1 cellular context compared by ENCODE assay signal in genomic region chr1:160362168-160362941, GRCh38.
TF ChIP-seq lines count a peak whose summit lies in the region.

No MANE protein-coding gene starts in this region.

TF ChIP-seq in HEK293, 187 proteins besides CTCF, POLR2A, EP300 and RAD21 (continued from another document):
- TF ChIP-seq ZNF398 (tag by site-specific recombination; IDR thresholded peaks at IDR 0.05) (peak; percentile 82), ZNF701 (tag by site-specific recombination; IDR thresholded peaks at IDR 0.05) (no peak), WT1 (tag by site-specific recombination; IDR thresholded peaks at IDR 0.05) (peak; percentile 55; the same call in 1 of the 2 replicates), ZNF423 (tag by site-specific recombination; IDR thresholded peaks at IDR 0.05) (no peak), SP2 (tag by site-specific recombination; IDR thresholded peaks at IDR 0.05) (no peak), ZNF175 (tag by site-specific recombination; IDR thresholded peaks at IDR 0.05) (no peak), ZNF654 (tag by site-specific recombination; IDR thresholded peaks at IDR 0.05; ENCODE audit: low read depth) (no peak), ZBTB26 (tag by site-specific recombination; optimal IDR thresholded peaks at IDR 0.05) (no peak), ZSCAN18 (tag by site-specific recombination; IDR thresholded peaks at IDR 0.05) (0 out of 2 replicates have a peak, but pooled peaks have one; percentile 34), ZNF558 (tag by site-specific recombination; IDR thresholded peaks at IDR 0.05) (no peak), PRDM1 (tag by site-specific recombination; IDR thresholded peaks at IDR 0.05) (peak; percentile 58), ZNF777 (tag by site-specific recombination; IDR thresholded peaks at IDR 0.05; ENCODE audit: borderline replicate concordance) (no peak), ZNF629 (tag by site-specific recombination; IDR thresholded peaks at IDR 0.05) (no peak), ZNF155 (tag by site-specific recombination; IDR thresholded peaks at IDR 0.05) (no peak), ZBTB20 (tag by site-specific recombination; IDR thresholded peaks at IDR 0.05) (no peak; the same call in 1 of the 2 replicates), ZNF366 (tag by site-specific recombination; conservative IDR thresholded peaks at IDR 0.05) (peak; percentile 49), ZNF488 (tag by site-specific recombination; IDR thresholded peaks at IDR 0.05) (no peak), ZSCAN30 (tag by site-specific recombination; IDR thresholded peaks at IDR 0.05) (no peak), ZNF776 (tag by site-specific recombination; IDR thresholded peaks at IDR 0.05; ENCODE audit: borderline replicate concordance) (no peak), ZNF10 (tag by site-specific recombination; IDR thresholded peaks at IDR 0.05) (no peak), GLI2 (tag by site-specific recombination; IDR thresholded peaks at IDR 0.05; ENCODE audit: borderline replicate concordance, low read depth) (no peak), ZNF76 (tag by site-specific recombination; IDR thresholded peaks at IDR 0.05; ENCODE audit: borderline replicate concordance, low read depth) (no peak), ZNF202 (tag by site-specific recombination; IDR thresholded peaks at IDR 0.05; ENCODE audit: borderline replicate concordance) (no peak), ZBTB1 (tag by site-specific recombination; IDR thresholded peaks at IDR 0.05) (no peak), ZBTB10 (tag by site-specific recombination; IDR thresholded peaks at IDR 0.05) (0 out of 2 replicates have a peak, but pooled peaks have one; percentile 38), SCRT2 (tag by site-specific recombination; IDR thresholded peaks at IDR 0.05) (no peak), SP7 (tag by site-specific recombination; IDR thresholded peaks at IDR 0.05) (no peak), TSHZ1 (tag by site-specific recombination; IDR thresholded peaks at IDR 0.05; ENCODE audit: borderline replicate concordance) (no peak), ZEB2 (tag by site-specific recombination; IDR thresholded peaks at IDR 0.05) (0 out of 2 replicates have a peak, but pooled peaks have one; percentile 35), IKZF3 (tag by site-specific recombination; IDR thresholded peaks at IDR 0.05) (peak; percentile 41; the same call in 1 of the 2 replicates), MYNN (tag by site-specific recombination; IDR thresholded peaks at IDR 0.05; ENCODE audit: borderline replicate concordance) (no peak), ZIC2 (tag by site-specific recombination; IDR thresholded peaks at IDR 0.05) (peak; percentile 70), YY2 (tag by site-specific recombination; IDR thresholded peaks at IDR 0.05) (no peak), PATZ1 (tag by site-specific recombination; IDR thresholded peaks at IDR 0.05) (peak; percentile 81)
